Comparison of ENCODE assay signal across 20 cellular contexts in genomic region chr2:170585067-170585466, GRCh38.
"Had no signal": no experiment of that assay in that cellular context is flagged by ENCODE, and none has a peak within 500 bp of the region (broad histone marks: within the 10 kb centered on the region; RNA-seq: fewer than 3 reads in every experiment).

No MANE protein-coding gene starts in this region.

- H3K36me3 ChIP-seq: esophagus muscularis mucosa, spleen, stomach, thoracic aorta, transverse colon had no signal

- H3K4me3 Mint-ChIP-seq: dendritic cell treated with granulocyte-macrophage colony-stimulating factor and Interleukin-4, amounts not matched to agents 40 ng/mL and 50 ng/mL, for 4 days; naive thymus-derived CD4-positive, alpha-beta T cell; nephron progenitor cell had no signal

- DNase-seq: cerebellar nuclear complex; foreskin fibroblast; head of caudate nucleus; naive thymus-derived CD4-positive, alpha-beta T cell; nephron progenitor cell; psoas muscle; spleen; stimulated activated CD4-positive, alpha-beta T cell treated with anti-CD3 and anti-CD28 coated beads, Interleukin-2, amount 100 ng/mL, for 24 hours; stimulated activated CD4-positive, alpha-beta T cell treated with anti-CD3 and anti-CD28 coated beads, Interleukin-4, amount 100 ng/mL, for 4 hours; stimulated activated naive CD4-positive, alpha-beta T cell; stomach; substantia nigra; transverse colon had no signal

- H3K4me3 ChIP-seq: esophagus muscularis mucosa, hepatocyte, psoas muscle, spleen, stomach, thoracic aorta, transverse colon had no signal

- H3K36me3 Mint-ChIP-seq: naive thymus-derived CD4-positive, alpha-beta T cell had no signal

- H3K27me3 ChIP-seq: esophagus muscularis mucosa, hepatocyte, spleen, stomach, transverse colon had no signal

- H3K9me3 Mint-ChIP-seq: dendritic cell treated with granulocyte-macrophage colony-stimulating factor and Interleukin-4, amounts not matched to agents 40 ng/mL and 50 ng/mL, for 4 days; nephron progenitor cell had no signal

- H3K9me3 ChIP-seq: esophagus muscularis mucosa, psoas muscle, spleen, stomach, thoracic aorta, transverse colon had no signal

- H3K27ac Mint-ChIP-seq: dendritic cell treated with granulocyte-macrophage colony-stimulating factor and Interleukin-4, amounts not matched to agents 40 ng/mL and 50 ng/mL, for 4 days; naive thymus-derived CD4-positive, alpha-beta T cell; nephron progenitor cell had no signal

- H3K27me3 Mint-ChIP-seq: dendritic cell treated with granulocyte-macrophage colony-stimulating factor and Interleukin-4, amounts not matched to agents 40 ng/mL and 50 ng/mL, for 4 days had no signal

- ATAC-seq: naive thymus-derived CD4-positive, alpha-beta T cell; psoas muscle; sciatic nerve had no signal

- H3K4me1 ChIP-seq: parathyroid adenoma, psoas muscle, spleen had no signal

- FAIRE-seq: colon had no signal

- H3K4me1 Mint-ChIP-seq: naive thymus-derived CD4-positive, alpha-beta T cell had no signal

- H3K27ac ChIP-seq: esophagus muscularis mucosa, hepatocyte, parathyroid adenoma, psoas muscle, spleen, stomach, thoracic aorta, transverse colon had no signal
